17 cellular contexts compared by ENCODE assay signal in the genomic region with DNA sequence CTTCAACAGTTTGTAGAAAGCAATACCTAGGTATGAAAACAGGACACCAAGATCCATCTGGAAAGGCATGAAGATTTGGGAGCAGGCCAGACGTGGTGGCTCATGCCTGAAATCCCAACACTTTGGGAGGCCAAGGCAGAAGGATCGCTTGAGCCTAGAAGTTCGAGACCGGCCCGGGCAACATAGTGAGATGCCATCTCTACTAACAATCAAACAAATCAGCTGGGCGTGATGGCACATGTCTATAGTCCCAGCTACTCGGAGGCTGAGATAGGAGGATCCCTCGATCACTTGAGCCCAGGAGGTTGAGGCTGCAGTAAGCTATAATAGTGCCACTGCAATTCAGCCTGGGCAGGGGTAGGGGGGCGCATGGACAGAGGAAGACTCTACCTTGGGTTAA. TPM values are rescaled to one million over a fixed set of nuclear protein-coding genes. Genes with fewer than 3 reads are reported as not detected.
DNase-seq lines count a peak whose midpoint lies in the region; ATAC-seq lines count a peak whose summit lies in the region.
"Had no signal": no experiment of that assay in that cellular context is flagged by ENCODE, and none has a peak within 500 bp of the region (broad histone marks: within the 10 kb centered on the region; RNA-seq: fewer than 3 reads in every experiment).

No MANE protein-coding gene starts in this region.

- H3K4me1 Mint-ChIP-seq in activated naive CD4-positive, alpha-beta T cell treated with anti-CD3 and anti-CD28 coated beads, Interleukin-2, amount 50 U/mL, for 24 hours, result peaks cover 79% of the 10 kb centered on the region
- peaks cover 22% of the 10 kb centered on the region for H3K4me1 Mint-ChIP-seq in T-helper 17 cell
- peaks cover 54 to 61% of the 10 kb centered on the region in 2 donors for H3K4me1 Mint-ChIP-seq in effector memory CD8-positive, alpha-beta T cell (ENCODE audit: low read depth in 2 of 2)
- H3K4me1 Mint-ChIP-seq in stimulated activated memory B cell treated with anti-CD40 and anti-IgM and Interleukin-4, amounts not matched to agents 10 μg/mL and 1 μg/mL and 100 μg/mL, for 72 hours, result peaks cover 67% of the 10 kb centered on the region

- DNase-seq in activated naive CD4-positive, alpha-beta T cell (lab: John Stamatoyannopoulos, UW), result no peak
- DNase-seq in T-helper 17 cell (no peak), NCI-H82 (lab: John Stamatoyannopoulos, UW) (no peak), dermis blood vessel endothelial cell (no peak)
- DNase-seq in effector memory CD8-positive, alpha-beta T cell, result no peak
- DNase-seq: amniotic stem cell, COR-L47, KBM-7, NCI-H187, NCI-H446 treated with DMSO at 0.1 percent for 48 hours, spleen, T1000 had no signal

- H3K36me3 Mint-ChIP-seq in activated naive CD4-positive, alpha-beta T cell treated with anti-CD3 and anti-CD28 coated beads, Interleukin-2, amount 50 U/mL, for 24 hours, result peaks cover 11% of the 10 kb centered on the region
- H3K36me3 Mint-ChIP-seq in T-helper 17 cell (ENCODE audit: low read depth), result peaks cover 2% of the 10 kb centered on the region
- H3K36me3 Mint-ChIP-seq in effector memory CD8-positive, alpha-beta T cell (ENCODE audit: insufficient read depth), result peaks cover 95% of the 10 kb centered on the region
- H3K36me3 Mint-ChIP-seq in stimulated activated memory B cell treated with anti-CD40 and anti-IgM and Interleukin-4, amounts not matched to agents 10 μg/mL and 1 μg/mL and 100 μg/mL, for 72 hours, result peaks cover 45% of the 10 kb centered on the region

- no peak overlapping the region for H3K4me3 Mint-ChIP-seq in activated naive CD4-positive, alpha-beta T cell treated with anti-CD3 and anti-CD28 coated beads, Interleukin-2, amount 50 U/mL, for 24 hours
- no peak overlapping the region for H3K4me3 Mint-ChIP-seq in T-helper 17 cell
- peak overlapping the region; percentile 37 to 65 for H3K4me3 Mint-ChIP-seq in effector memory CD8-positive, alpha-beta T cell
- H3K4me3 Mint-ChIP-seq in stimulated activated memory B cell treated with anti-CD40 and anti-IgM and Interleukin-4, amounts not matched to agents 10 μg/mL and 1 μg/mL and 100 μg/mL, for 72 hours, result no peak overlapping the region

- ATAC-seq in T-helper 17 cell (no peak), GM18873 (IDR thresholded peaks at IDR 0.05; ENCODE audit: low FRiP score, unreplicated experiment) (no peak)
- ATAC-seq in effector memory CD8-positive, alpha-beta T cell (replicated peaks), result no peak
- ATAC-seq in stimulated activated memory B cell treated with anti-CD40 and anti-IgM and Interleukin-4, amounts not matched to agents 10 μg/mL and 1 μg/mL and 100 μg/mL, for 72 hours, result no peak
- ATAC-seq: activated CD4-positive, CD25-positive, alpha-beta regulatory T cell treated with anti-CD3 and anti-CD28 coated beads, Interleukin-2, amount 50 U/mL, for 24 hours had no signal

- no peaks in the 10 kb centered on the region for H3K9me3 ChIP-seq in T-helper 17 cell (ENCODE audit: control insufficient read depth, low read length, poor library complexity, severe bottlenecking)
- H3K9me3 ChIP-seq: spleen, suprapubic skin had no signal

- H3K27ac Mint-ChIP-seq in activated naive CD4-positive, alpha-beta T cell treated with anti-CD3 and anti-CD28 coated beads, Interleukin-2, amount 50 U/mL, for 24 hours, result peak overlapping the region; percentile 46
- H3K27ac Mint-ChIP-seq in T-helper 17 cell, result peak overlapping the region; percentile 74
- H3K27ac Mint-ChIP-seq in effector memory CD8-positive, alpha-beta T cell, result peak overlapping the region; percentile 91 to 92
- peak overlapping the region; percentile 36 for H3K27ac Mint-ChIP-seq in stimulated activated memory B cell treated with anti-CD40 and anti-IgM and Interleukin-4, amounts not matched to agents 10 μg/mL and 1 μg/mL and 100 μg/mL, for 72 hours

- H3K27me3 Mint-ChIP-seq in activated naive CD4-positive, alpha-beta T cell treated with anti-CD3 and anti-CD28 coated beads, Interleukin-2, amount 50 U/mL, for 24 hours, result no peaks in the 10 kb centered on the region
- H3K27me3 Mint-ChIP-seq in T-helper 17 cell, result no peaks in the 10 kb centered on the region
- no peaks in the 10 kb centered on the region for H3K27me3 Mint-ChIP-seq in effector memory CD8-positive, alpha-beta T cell
- no peaks in the 10 kb centered on the region for H3K27me3 Mint-ChIP-seq in stimulated activated memory B cell treated with anti-CD40 and anti-IgM and Interleukin-4, amounts not matched to agents 10 μg/mL and 1 μg/mL and 100 μg/mL, for 72 hours

- no peaks in the 10 kb centered on the region for H3K9me3 Mint-ChIP-seq in activated naive CD4-positive, alpha-beta T cell treated with anti-CD3 and anti-CD28 coated beads, Interleukin-2, amount 50 U/mL, for 24 hours
- H3K9me3 Mint-ChIP-seq in effector memory CD8-positive, alpha-beta T cell, result no peaks in the 10 kb centered on the region
- no peaks in the 10 kb centered on the region for H3K9me3 Mint-ChIP-seq in stimulated activated memory B cell treated with anti-CD40 and anti-IgM and Interleukin-4, amounts not matched to agents 10 μg/mL and 1 μg/mL and 100 μg/mL, for 72 hours

RNA-seq across cellular contexts. Expression of gene LITAF, which starts 20.3 kb away (rescaled TPM):
- 100 to 1,000 TPM in 1 of 2 donors, 10 to 100 TPM in 1; 93.1 to 155 TPM for total RNA-seq in T-helper 17 cell
- total RNA-seq in dermis blood vessel endothelial cell, result 3.6 and 5.6 TPM in 2 replicates

Comparison
In these comparisons a context has a peak if more than half of its experiments do, and no peak if none do; other contexts are left out.
1. H3K27ac Mint-ChIP-seq: peak in every context shown above with its lines; median percentile 92 in effector memory CD8-positive, alpha-beta T cell; 74 in T-helper 17 cell; 46 in activated naive CD4-positive, alpha-beta T cell treated with anti-CD3 and anti-CD28 coated beads, Interleukin-2, amount 50 U/mL, for 24 hours; 36 in stimulated activated memory B cell treated with anti-CD40 and anti-IgM and Interleukin-4, amounts not matched to agents 10 μg/mL and 1 μg/mL and 100 μg/mL, for 72 hours.
2. H3K4me3 Mint-ChIP-seq: peak in effector memory CD8-positive, alpha-beta T cell (2 of 2); none in activated naive CD4-positive, alpha-beta T cell treated with anti-CD3 and anti-CD28 coated beads, Interleukin-2, amount 50 U/mL, for 24 hours (single experiment), T-helper 17 cell (single experiment) and stimulated activated memory B cell treated with anti-CD40 and anti-IgM and Interleukin-4, amounts not matched to agents 10 μg/mL and 1 μg/mL and 100 μg/mL, for 72 hours (single experiment).
3. RNA of gene LITAF, which starts 20.3 kb away (total RNA-seq): 93.1 to 155 TPM in T-helper 17 cell; 3.6 to 5.6 TPM in dermis blood vessel endothelial cell; every median in the first group is over 10 times any median in the second.